34 cellular contexts compared by ENCODE assay signal in the genomic region with DNA sequence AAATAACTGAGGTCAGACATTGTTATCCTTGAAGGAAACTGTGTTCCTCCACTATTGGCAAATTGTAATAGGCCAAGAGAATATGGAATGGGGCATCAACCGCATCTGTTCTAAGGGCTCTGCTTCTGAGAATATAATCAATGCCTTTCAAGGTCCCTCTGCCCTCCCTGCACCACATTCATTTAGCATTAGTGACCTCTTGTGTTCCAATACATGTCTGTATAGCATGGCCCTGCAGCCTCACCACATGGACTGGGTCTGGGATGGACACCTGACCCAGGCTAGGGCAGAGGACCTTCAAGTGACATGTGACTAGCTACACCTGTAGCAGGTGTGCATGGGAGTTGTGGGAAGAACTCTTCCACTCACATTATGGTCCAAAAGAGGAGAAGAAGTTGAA. TPM values are rescaled to one million over a fixed set of nuclear protein-coding genes. Genes with fewer than 3 reads are reported as not detected.
"Had no signal": no experiment of that assay in that cellular context is flagged by ENCODE, and none has a peak within 500 bp of the region (broad histone marks: within the 10 kb centered on the region; RNA-seq: fewer than 3 reads in every experiment).

No MANE protein-coding gene starts in this region.

- H3K9me3 ChIP-seq: adrenal gland, breast epithelium, colonic mucosa, esophagus squamous epithelium, gastroesophageal sphincter had no signal

- H3K4me3 Mint-ChIP-seq: activated CD4-positive, alpha-beta memory T cell treated with anti-CD3 and anti-CD28 coated beads for 36 hours; activated CD4-positive, alpha-beta T cell treated with anti-CD3 and anti-CD28 coated beads for 36 hours; activated CD4-positive, alpha-beta T cell treated with anti-CD3 and anti-CD28 coated beads, Interleukin-2, amount 10 ng/mL, durations not matched to agents 24 days and 14 days; activated CD8-positive, alpha-beta memory T cell treated with anti-CD3 and anti-CD28 coated beads, Interleukin-2, amount 10 ng/mL, durations not matched to agents 7 days and 5 days; activated CD8-positive, alpha-beta T cell treated with anti-CD3 and anti-CD28 coated beads, Interleukin-2, amount 10 ng/mL, durations not matched to agents 7 days and 5 days; activated naive CD4-positive, alpha-beta T cell treated with anti-CD3 and anti-CD28 coated beads for 36 hours; activated naive CD4-positive, alpha-beta T cell treated with anti-CD3 and anti-CD28 coated beads, Interleukin-2, amount 50 U/mL, for 24 hours; activated naive CD8-positive, alpha-beta T cell treated with anti-CD3 and anti-CD28 coated beads for 36 hours; activated naive CD8-positive, alpha-beta T cell treated with anti-CD3 and anti-CD28 coated beads, Interleukin-2, amount 50 U/mL, for 24 hours; activated T-helper 1 cell treated with anti-CD3 and anti-CD28 coated beads, Interleukin-12 subunit alpha, Interleukin-12 subunit beta, Interleukin-2, Interleukin-4 antibody, amounts not matched to agents 30 ng/mL and 10 ng/mL and 1 ng/mL, durations not matched to agents 14 hours and 24 hours and 36 hours had no signal

- H3K27me3 Mint-ChIP-seq: activated CD4-positive, alpha-beta memory T cell treated with anti-CD3 and anti-CD28 coated beads for 36 hours; activated CD4-positive, alpha-beta T cell treated with anti-CD3 and anti-CD28 coated beads for 36 hours; activated CD4-positive, alpha-beta T cell treated with anti-CD3 and anti-CD28 coated beads, Interleukin-2, amount 10 ng/mL, durations not matched to agents 24 days and 14 days; activated CD8-positive, alpha-beta memory T cell treated with anti-CD3 and anti-CD28 coated beads, Interleukin-2, amount 10 ng/mL, durations not matched to agents 7 days and 5 days; activated naive CD4-positive, alpha-beta T cell treated with anti-CD3 and anti-CD28 coated beads, Interleukin-2, amount 50 U/mL, for 24 hours; activated naive CD8-positive, alpha-beta T cell treated with anti-CD3 and anti-CD28 coated beads for 36 hours; activated naive CD8-positive, alpha-beta T cell treated with anti-CD3 and anti-CD28 coated beads, Interleukin-2, amount 50 U/mL, for 24 hours had no signal

- H3K4me3 ChIP-seq: adrenal gland, breast epithelium, cardiac muscle cell, colonic mucosa, esophagus squamous epithelium, gastroesophageal sphincter had no signal

- H3K27ac Mint-ChIP-seq: activated CD4-positive, alpha-beta memory T cell treated with anti-CD3 and anti-CD28 coated beads for 36 hours; activated CD4-positive, alpha-beta T cell treated with anti-CD3 and anti-CD28 coated beads for 36 hours; activated CD4-positive, alpha-beta T cell treated with anti-CD3 and anti-CD28 coated beads, Interleukin-2, amount 10 ng/mL, durations not matched to agents 24 days and 14 days; activated CD8-positive, alpha-beta memory T cell treated with anti-CD3 and anti-CD28 coated beads, Interleukin-2, amount 10 ng/mL, durations not matched to agents 7 days and 5 days; activated CD8-positive, alpha-beta T cell treated with anti-CD3 and anti-CD28 coated beads, Interleukin-2, amount 10 ng/mL, durations not matched to agents 7 days and 5 days; activated naive CD4-positive, alpha-beta T cell treated with anti-CD3 and anti-CD28 coated beads for 36 hours; activated naive CD4-positive, alpha-beta T cell treated with anti-CD3 and anti-CD28 coated beads, Interleukin-2, amount 50 U/mL, for 24 hours; activated naive CD8-positive, alpha-beta T cell treated with anti-CD3 and anti-CD28 coated beads, Interleukin-2, amount 50 U/mL, for 24 hours; activated T-helper 1 cell treated with anti-CD3 and anti-CD28 coated beads, Interleukin-12 subunit alpha, Interleukin-12 subunit beta, Interleukin-2, Interleukin-4 antibody, amounts not matched to agents 30 ng/mL and 10 ng/mL and 1 ng/mL, durations not matched to agents 14 hours and 24 hours and 36 hours; activated T-helper 2 cell treated with anti-CD3 and anti-CD28 coated beads, Interferon-gamma antibody, Interleukin-2, Interleukin-4, amounts not matched to agents 10 μg/mL and 5 μg/mL and 100 μg/mL, durations not matched to agents 14 hours and 24 hours and 36 hours; brain had no signal

- H3K36me3 ChIP-seq: breast epithelium, cardiac muscle cell, colonic mucosa had no signal

- FAIRE-seq: endometrium, endothelial cell of umbilical vein had no signal

- DNase-seq: activated CD4-positive, alpha-beta memory T cell treated with anti-CD3 and anti-CD28 coated beads for 36 hours; activated CD4-positive, alpha-beta T cell treated with anti-CD3 and anti-CD28 coated beads for 36 hours; activated CD4-positive, alpha-beta T cell treated with anti-CD3 and anti-CD28 coated beads, Interleukin-2, amount 10 ng/mL, durations not matched to agents 24 days and 14 days; activated CD4-positive, CD25-positive, alpha-beta regulatory T cell; activated CD4-positive, CD25-positive, alpha-beta regulatory T cell treated with anti-CD3 and anti-CD28 coated beads, Interleukin-2, amount 50 U/mL, for 72 hours; activated CD8-positive, alpha-beta memory T cell treated with anti-CD3 and anti-CD28 coated beads, Interleukin-2, amount 10 ng/mL, durations not matched to agents 7 days and 5 days; activated CD8-positive, alpha-beta memory T cell treated with anti-CD3 and anti-CD28 coated beads, Interleukin-2, amount 50 U/mL, for 4 hours; activated CD8-positive, alpha-beta T cell treated with anti-CD3 and anti-CD28 coated beads, Interleukin-2, amount 10 ng/mL, durations not matched to agents 7 days and 5 days; activated effector memory CD4-positive, alpha-beta T cell treated with anti-CD3 and anti-CD28 coated beads, Interleukin-2, amount 50 U/mL, for 16 hours; activated naive CD4-positive, alpha-beta T cell treated with anti-CD3 and anti-CD28 coated beads for 36 hours; activated naive CD8-positive, alpha-beta T cell treated with anti-CD3 and anti-CD28 coated beads for 36 hours; activated naive CD8-positive, alpha-beta T cell treated with anti-CD3 and anti-CD28 coated beads, Interleukin-2, amount 50 U/mL, for 24 hours; activated T-cell treated with anti-CD3 and anti-CD28 coated beads, Interleukin-2, amount 50 U/mL, for 1 hour; activated T-cell treated with anti-CD3 and anti-CD28 coated beads, Interleukin-2, amount 50 U/mL, for 48 hours; adrenal gland; amygdala; aorta; central memory CD4-positive, alpha-beta T cell; cerebellar nuclear complex; colonic mucosa; effector CD8-positive, alpha-beta T cell; esophagus squamous epithelium; foreskin melanocyte; T-helper 2 cell had no signal

- H3K27me3 ChIP-seq: adrenal gland, breast epithelium, cardiac muscle cell, colonic mucosa, esophagus squamous epithelium, gastroesophageal sphincter had no signal

- ATAC-seq: activated CD4-positive, alpha-beta T cell treated with anti-CD3 and anti-CD28 coated beads for 36 hours; activated CD8-positive, alpha-beta memory T cell treated with anti-CD3 and anti-CD28 coated beads, Interleukin-2, amount 10 ng/mL, durations not matched to agents 7 days and 5 days; activated CD8-positive, alpha-beta T cell treated with anti-CD3 and anti-CD28 coated beads, Interleukin-2, amount 10 ng/mL, durations not matched to agents 7 days and 5 days; activated naive CD8-positive, alpha-beta T cell treated with anti-CD3 and anti-CD28 coated beads, Interleukin-2, amount 50 U/mL, for 24 hours; gastroesophageal sphincter had no signal

- H3K27ac ChIP-seq: adrenal gland, breast epithelium, cardiac muscle cell, colonic mucosa, epithelial cell of prostate, esophagus squamous epithelium, gastroesophageal sphincter had no signal

- H3K4me1 Mint-ChIP-seq: activated CD8-positive, alpha-beta memory T cell treated with anti-CD3 and anti-CD28 coated beads, Interleukin-2, amount 10 ng/mL, durations not matched to agents 7 days and 5 days; brain had no signal

- H3K9me3 Mint-ChIP-seq: activated naive CD4-positive, alpha-beta T cell treated with anti-CD3 and anti-CD28 coated beads, Interleukin-2, amount 50 U/mL, for 24 hours had no signal

- H3K4me1 ChIP-seq: breast epithelium had no signal

RNA-seq across cellular contexts. Expression of a gene that starts 24.0 kb away (rescaled TPM):
- polyA plus RNA-seq: cardiac muscle cell had no signal
